8 cellular contexts compared by ENCODE assay signal in the genomic region with DNA sequence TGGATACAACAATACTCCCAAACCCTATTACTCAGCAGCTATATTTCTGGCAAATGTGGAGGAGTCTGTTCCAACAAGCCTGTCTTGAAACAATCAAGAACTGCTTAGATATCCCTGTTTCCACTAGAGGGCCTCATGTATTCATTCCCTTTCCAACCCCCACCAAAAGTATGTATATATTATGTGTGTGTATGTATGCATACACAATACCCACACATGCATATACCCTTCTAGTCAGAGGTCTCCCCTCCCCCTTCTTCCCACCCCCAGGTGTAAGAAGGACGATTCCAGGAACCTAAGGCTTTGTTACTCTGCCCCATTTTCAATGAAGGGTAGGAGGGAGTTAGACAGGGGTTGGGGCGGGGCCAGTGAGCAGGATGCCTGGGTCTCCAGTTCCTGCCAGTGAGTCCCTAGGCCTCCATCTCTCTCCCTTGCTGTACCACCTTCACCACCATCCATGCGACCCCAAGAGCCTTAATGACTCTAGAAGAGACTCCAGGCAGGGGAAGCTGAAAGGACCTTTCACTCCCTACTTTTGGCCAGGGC. TPM values are rescaled to one million over a fixed set of nuclear protein-coding genes. Genes with fewer than 3 reads are reported as not detected.
DNase-seq lines count a peak whose midpoint lies in the region; ATAC-seq and TF ChIP-seq lines count a peak whose summit lies in the region.

A gene (plus strand): TSS at position 392 of the 546 bp plus-strand sequence. CDS start 5,342 bp downstream, outside the sequence.

- peaks cover 24% of the 10 kb centered on the region for H3K79me2 ChIP-seq in SU-DHL-6 (ENCODE audit: insufficient read depth, low read length)

- peak within 1 kb of the TSS; percentile 100 for H3K27ac ChIP-seq in SU-DHL-6 (ENCODE audit: low read depth, low read length)
- H3K27ac ChIP-seq in right atrium auricular region, result peak within 1 kb of the TSS; percentile 78 to 86
- peak within 1 kb of the TSS; percentile 81 for H3K27ac ChIP-seq in rectal smooth muscle tissue (ENCODE audit: low read depth, low read length)
- H3K27ac ChIP-seq in aorta (ENCODE audit: low read depth in 1 of 2, low read length in 2 of 2), result peak within 1 kb of the TSS in 1 of 2 donors; percentile 92

- peaks cover 55% of the 10 kb centered on the region for H3F3A ChIP-seq in SU-DHL-6 (ENCODE audit: insufficient read depth)

- peak within 1 kb of the TSS; percentile 34 for H2AFZ ChIP-seq in SU-DHL-6 (ENCODE audit: low read depth, low read length, severe bottlenecking)

- H4K20me1 ChIP-seq in SU-DHL-6 (ENCODE audit: low read depth, low read length), result no peaks in the 10 kb centered on the region

- intact Hi-C loops in aorta (cut with DNase I), result loop anchor here in 1 of 2 donors (5.0 kb wide), 1 partner anchor 41 kb away; a partner anchor contains a TSS

- H3K9me3 ChIP-seq in SU-DHL-6 (ENCODE audit: insufficient read depth, low read length) (no peaks in the 10 kb centered on the region), adipocyte (ENCODE audit: control insufficient read depth, low read length) (no peaks in the 10 kb centered on the region), right atrium auricular region (no peaks in the 10 kb centered on the region), aorta (ENCODE audit: control insufficient read depth, low read length) (no peaks in the 10 kb centered on the region)

- 41 to 48% methylated on average over 3 of the region's 3 CpGs for whole genome bisulfite sequencing in aorta, 2 donors

- H3K27me3 ChIP-seq in SU-DHL-6 (ENCODE audit: low read length) (no peaks in the 10 kb centered on the region), adipocyte (replicated peaks; ENCODE audit: control insufficient read depth, insufficient read depth, low read length) (no peaks in the 10 kb centered on the region), right atrium auricular region (no peaks in the 10 kb centered on the region), rectal smooth muscle tissue (ENCODE audit: control insufficient read depth, insufficient read depth, low read length) (no peaks in the 10 kb centered on the region), aorta (ENCODE audit: control insufficient read depth in 1 of 2, insufficient read depth in 2 of 2, low read length in 1 of 2) (no peaks in the 10 kb centered on the region)

- H3K4me2 ChIP-seq in SU-DHL-6 (ENCODE audit: low read depth, low read length, poor library complexity, severe bottlenecking), result peak within 1 kb of the TSS; percentile 86

- DNase-seq in GM12865 (ENCODE audit: low read depth), result peak; percentile 73
- peak; percentile 79 for DNase-seq in LoVo (ENCODE audit: low spot score)
- DNase-seq in adipocyte (ENCODE audit: low read depth), result peak; percentile 89
- no peak for DNase-seq in right atrium auricular region (ENCODE audit: low spot score)
- peak in 1 of 2 donors; percentile 66 for DNase-seq in aorta

- H3K36me3 ChIP-seq in SU-DHL-6 (ENCODE audit: low read length) (no peaks in the 10 kb centered on the region), adipocyte (ENCODE audit: control insufficient read depth, insufficient read depth, low read length, severe bottlenecking) (no peaks in the 10 kb centered on the region), right atrium auricular region (no peaks in the 10 kb centered on the region), rectal smooth muscle tissue (ENCODE audit: control insufficient read depth, insufficient read depth, low read length) (no peaks in the 10 kb centered on the region), aorta (ENCODE audit: control insufficient read depth in 1 of 2, insufficient read depth in 2 of 2, low read length in 1 of 2) (no peaks in the 10 kb centered on the region)

- no peaks in the 10 kb centered on the region for H3K9me2 ChIP-seq in SU-DHL-6 (replicated peaks; ENCODE audit: insufficient read depth, low read length)

- TF ChIP-seq CTCF in GM12865 (IDR thresholded peaks at IDR 0.05; ENCODE audit: insufficient read depth, low read depth, low read length, missing control alignments) (peak; percentile 62), SU-DHL-6 (IDR thresholded peaks at IDR 0.05; ENCODE audit: insufficient read depth, low read length, poor library complexity, severe bottlenecking) (peak; percentile 57), right atrium auricular region (IDR thresholded peaks at IDR 0.05) (peak; percentile 14 to 58)

- H3K9ac ChIP-seq in SU-DHL-6 (ENCODE audit: low read length) (peak within 1 kb of the TSS; percentile 91), adipocyte (ENCODE audit: low read length) (peak within 1 kb of the TSS; percentile 85), rectal smooth muscle tissue (ENCODE audit: low read length) (peak within 1 kb of the TSS; percentile 90)

- peak within 1 kb of the TSS; percentile 82 for H3K4me3 ChIP-seq in GM12865 (ENCODE audit: low read depth, low read length)
- peak within 1 kb of the TSS; percentile 72 for H3K4me3 ChIP-seq in SU-DHL-6 (ENCODE audit: insufficient read depth, low read length, poor library complexity, severe bottlenecking)
- H3K4me3 ChIP-seq in adipocyte (ENCODE audit: low read length), result peak within 1 kb of the TSS; percentile 86
- H3K4me3 ChIP-seq in right atrium auricular region, result peak within 1 kb of the TSS; percentile 66 to 76
- H3K4me3 ChIP-seq in rectal smooth muscle tissue (ENCODE audit: low read length), result peak within 1 kb of the TSS; percentile 90
- peak within 1 kb of the TSS; percentile 83 to 95 for H3K4me3 ChIP-seq in aorta (ENCODE audit: low read length in 2 of 2)

- H3K4me1 ChIP-seq in adipocyte (ENCODE audit: control insufficient read depth, insufficient read depth, low read length) (peaks cover 57% of the 10 kb centered on the region), right atrium auricular region (peaks cover 0 to 62% of the 10 kb centered on the region in 2 donors), rectal smooth muscle tissue (ENCODE audit: control insufficient read depth, insufficient read depth, low read length) (peaks cover 18% of the 10 kb centered on the region), aorta (ENCODE audit: control insufficient read depth in 1 of 2, insufficient read depth in 2 of 2, low read length in 2 of 2) (peaks cover 2 to 4% of the 10 kb centered on the region in 2 donors)

- ATAC-seq in aorta (ENCODE audit: low FRiP score) (no peak), GM21515 (IDR thresholded peaks at IDR 0.05; ENCODE audit: unreplicated experiment) (no peak)

RNA-seq across cellular contexts. Expression of the gene that starts here (rescaled TPM):
- total RNA-seq in right atrium auricular region (10 to 100 TPM in 1 of 2 donors, 1 to 10 TPM in 1; 7.3 to 22.8 TPM), aorta (10 to 100 TPM; 74.1 to 86.5 TPM)
- polyA plus RNA-seq in aorta, result 10 to 100 TPM; 41.4 to 85.6 TPM
